In the genomic region with DNA sequence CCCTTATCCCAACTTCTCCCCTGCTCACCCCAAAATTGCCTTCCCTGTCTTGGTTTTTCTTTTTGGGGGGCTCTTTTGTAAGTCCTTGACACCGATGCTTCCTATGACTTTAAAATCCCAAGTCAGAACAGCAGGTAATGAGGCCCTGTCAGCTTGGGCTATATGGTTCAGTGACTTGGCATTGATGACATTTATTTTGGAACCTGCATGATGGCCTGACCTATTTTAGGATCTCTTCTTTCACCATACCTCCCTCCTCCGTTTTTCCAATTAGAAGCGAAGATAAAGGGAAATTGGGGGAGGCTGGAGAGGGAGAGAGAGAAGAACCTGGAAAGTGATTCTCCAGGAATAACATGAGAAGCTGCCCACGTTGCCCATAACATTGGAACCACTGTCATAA, we compare ENCODE assay signal across 29 cellular contexts.
"Had no signal": no experiment of that assay in that cellular context is flagged by ENCODE, and none has a peak within 500 bp of the region (broad histone marks: within the 10 kb centered on the region; RNA-seq: fewer than 3 reads in every experiment).

No MANE protein-coding gene starts in this region.

- H3K27ac ChIP-seq: ascending aorta, breast epithelium, cardiac muscle cell, colonic mucosa, dorsolateral prefrontal cortex, esophagus muscularis mucosa, foreskin keratinocyte, gastrocnemius medialis, heart left ventricle had no signal

- H3K4me1 ChIP-seq: ascending aorta, breast epithelium, colonic mucosa, foreskin keratinocyte, gastrocnemius medialis had no signal

- H3K9me3 ChIP-seq: ascending aorta, breast epithelium, colonic mucosa, esophagus muscularis mucosa, gastrocnemius medialis, heart left ventricle had no signal

- DNase-seq: activated CD4-positive, alpha-beta memory T cell treated with anti-CD3 and anti-CD28 coated beads for 36 hours; activated CD4-positive, alpha-beta T cell treated with anti-CD3 and anti-CD28 coated beads for 36 hours; activated CD4-positive, alpha-beta T cell treated with anti-CD3 and anti-CD28 coated beads, Interleukin-2, amount 10 ng/mL, durations not matched to agents 24 days and 14 days; activated CD4-positive, CD25-positive, alpha-beta regulatory T cell; activated CD4-positive, CD25-positive, alpha-beta regulatory T cell treated with anti-CD3 and anti-CD28 coated beads, Interleukin-2, amount 50 U/mL, for 72 hours; activated CD8-positive, alpha-beta memory T cell treated with anti-CD3 and anti-CD28 coated beads, Interleukin-2, amount 10 ng/mL, durations not matched to agents 7 days and 5 days; activated CD8-positive, alpha-beta memory T cell treated with anti-CD3 and anti-CD28 coated beads, Interleukin-2, amount 50 U/mL, for 48 hours; activated CD8-positive, alpha-beta T cell treated with anti-CD3 and anti-CD28 coated beads, Interleukin-2, amount 10 ng/mL, durations not matched to agents 7 days and 5 days; activated gamma-delta T cell; activated naive CD4-positive, alpha-beta T cell; activated naive CD4-positive, alpha-beta T cell treated with anti-CD3 and anti-CD28 coated beads, Interleukin-2, amount 10 ng/mL, durations not matched to agents 7 days and 5 days; activated naive CD8-positive, alpha-beta T cell treated with anti-CD3 and anti-CD28 coated beads, Interleukin-2, amount 10 ng/mL, durations not matched to agents 7 days and 5 days; activated T-cell treated with anti-CD3 and anti-CD28 coated beads for 4 hours; activated T-cell treated with anti-CD3 and anti-CD28 coated beads, Interleukin-2, amount 50 U/mL, for 24 hours; activated T-cell treated with anti-CD3 and anti-CD28 coated beads, Interleukin-2, amount 50 U/mL, for 72 hours; central memory CD4-positive, alpha-beta T cell; colonic mucosa; effector memory CD4-positive, alpha-beta T cell; endodermal cell; foreskin keratinocyte; gastrocnemius medialis; glutamatergic neuron; heart left ventricle; T-helper 2 cell had no signal

- H3K27me3 ChIP-seq: ascending aorta, breast epithelium, colonic mucosa, esophagus muscularis mucosa, foreskin keratinocyte, gastrocnemius medialis had no signal

- H3K4me3 ChIP-seq: ascending aorta, breast epithelium, cardiac muscle cell, colonic mucosa, dorsolateral prefrontal cortex, esophagus muscularis mucosa, gastrocnemius medialis, heart left ventricle had no signal

- H3K36me3 ChIP-seq: ascending aorta, breast epithelium, cardiac muscle cell, colonic mucosa, esophagus muscularis mucosa, gastrocnemius medialis, heart left ventricle had no signal
